In genomic region chr6:125153541-125154183, GRCh38 we compare ENCODE assay signal across 8 cellular contexts. TPM values are rescaled to one million over a fixed set of nuclear protein-coding genes. Genes with fewer than 3 reads are reported as not detected.
DNase-seq lines count a peak whose midpoint lies in the region; ATAC-seq and TF ChIP-seq lines count a peak whose summit lies in the region.

A gene with protein sequence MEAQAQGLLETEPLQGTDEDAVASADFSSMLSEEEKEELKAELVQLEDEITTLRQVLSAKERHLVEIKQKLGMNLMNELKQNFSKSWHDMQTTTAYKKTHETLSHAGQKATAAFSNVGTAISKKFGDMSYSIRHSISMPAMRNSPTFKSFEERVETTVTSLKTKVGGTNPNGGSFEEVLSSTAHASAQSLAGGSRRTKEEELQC (plus strand): TSS chr6:125153773. CDS start chr6:125153952, 179 bp downstream.

- no peaks in the 10 kb centered on the region for H3K9me3 ChIP-seq in liver (ENCODE audit: control insufficient read depth in 4 of 4, low read length in 3 of 4)

- peak; percentile 60 to 93 (median 81) for TF ChIP-seq CTCF in dorsolateral prefrontal cortex (IDR thresholded peaks at IDR 0.05 in 54 of 56, conservative IDR thresholded peaks at IDR 0.05 in 2 of 56; ENCODE audit: low read depth in 1 of 56, partially characterized antibody in 56 of 56)
- peak; percentile 83 for TF ChIP-seq CTCF in liver (IDR thresholded peaks at IDR 0.05; ENCODE audit: low read depth, low read length, missing input control)

- no peak within 1 kb of the TSS for H3K27ac Mint-ChIP-seq in activated CD4-positive, alpha-beta T cell treated with anti-CD3 and anti-CD28 coated beads, Interleukin-2, amount 10 ng/mL, durations not matched to agents 7 days and 5 days

- peaks cover 43% of the 10 kb centered on the region for H3K27me3 Mint-ChIP-seq in activated CD4-positive, alpha-beta T cell treated with anti-CD3 and anti-CD28 coated beads, Interleukin-2, amount 10 ng/mL, durations not matched to agents 7 days and 5 days

- H3K9ac ChIP-seq in liver (ENCODE audit: low read depth in 1 of 2, low read length in 2 of 2), result peak within 1 kb of the TSS; percentile 75 to 82

- H3K4me1 Mint-ChIP-seq in activated CD4-positive, alpha-beta T cell treated with anti-CD3 and anti-CD28 coated beads, Interleukin-2, amount 10 ng/mL, durations not matched to agents 7 days and 5 days, result peaks cover 9% of the 10 kb centered on the region

- H3K36me3 ChIP-seq in ACC112 (ENCODE audit: insufficient read depth, low read length), result no peaks in the 10 kb centered on the region
- H3K36me3 ChIP-seq in liver (ENCODE audit: control insufficient read depth in 4 of 4, insufficient read depth in 3 of 4, low read depth in 1 of 4, low read length in 3 of 4), result no peaks in the 10 kb centered on the region

- CTCF ChIA-PET in activated CD4-positive, alpha-beta T cell treated with anti-CD3 and anti-CD28 coated beads, Interleukin-2, amount 10 ng/mL, durations not matched to agents 7 days and 5 days (lab: Charles Lee), result interaction anchor here (1.0 to 2.3 kb wide), 5 partner anchors 9 to 54 kb away, joined by 3 to 8 read pairs (median 5); no protein-coding TSS in a partner anchor

- H2AFZ ChIP-seq in ACC112 (ENCODE audit: low read length, unreplicated experiment), result peak within 1 kb of the TSS; percentile 27

- WGBS in liver, result 1% methylated on average over 46 of the region's 46 CpGs

- H3K4me1 ChIP-seq in ACC112 (ENCODE audit: control insufficient read depth, insufficient read depth, low read length, unreplicated experiment), result peaks cover 7% of the 10 kb centered on the region
- peaks cover 2 to 15% (median 9%) of the 10 kb centered on the region in 4 donors for H3K4me1 ChIP-seq in liver (ENCODE audit: control insufficient read depth in 4 of 4, insufficient read depth in 4 of 4, low read length in 3 of 4)

- intact Hi-C loops in dorsolateral prefrontal cortex (cut with DNase I), result loop anchor here (5.0 to 10.0 kb wide), 3 partner anchors 149 to 611 kb away; partner anchors contain the start of gene HDDC2 (in 2 of the 2)

- H3K36me3 Mint-ChIP-seq in activated CD4-positive, alpha-beta T cell treated with anti-CD3 and anti-CD28 coated beads, Interleukin-2, amount 10 ng/mL, durations not matched to agents 7 days and 5 days (ENCODE audit: low read depth), result no peaks in the 10 kb centered on the region

- POLR2A ChIA-PET in activated CD4-positive, alpha-beta T cell treated with anti-CD3 and anti-CD28 coated beads, Interleukin-2, amount 10 ng/mL, durations not matched to agents 7 days and 5 days (lab: Charles Lee), result no interaction called here

- peak within 1 kb of the TSS; percentile 66 for H3K4me3 Mint-ChIP-seq in activated CD4-positive, alpha-beta T cell treated with anti-CD3 and anti-CD28 coated beads, Interleukin-2, amount 10 ng/mL, durations not matched to agents 7 days and 5 days

- peak; percentile 72 for DNase-seq in NCI-H226
- peak; percentile 62 for DNase-seq in activated CD4-positive, alpha-beta T cell treated with anti-CD3 and anti-CD28 coated beads, Interleukin-2, amount 10 ng/mL, durations not matched to agents 7 days and 5 days
- peak; percentile 50 to 83 (median 70) for DNase-seq in dorsolateral prefrontal cortex
- peak; percentile 39 to 55 for DNase-seq in stimulated activated CD4-positive, alpha-beta T cell treated with anti-CD3 and anti-CD28 coated beads, Interleukin-2, amount 100 ng/mL, for 48 hours

- ATAC-seq in GM18870 (IDR thresholded peaks at IDR 0.05; ENCODE audit: unreplicated experiment), result peak; percentile 84
- ATAC-seq in HG03108 (IDR thresholded peaks at IDR 0.05; ENCODE audit: unreplicated experiment), result peak; percentile 98

- no peaks in the 10 kb centered on the region for H3K9me3 Mint-ChIP-seq in activated CD4-positive, alpha-beta T cell treated with anti-CD3 and anti-CD28 coated beads, Interleukin-2, amount 10 ng/mL, durations not matched to agents 7 days and 5 days

- H3K27me3 ChIP-seq in ACC112 (ENCODE audit: insufficient read depth, low read length) (peaks cover 21% of the 10 kb centered on the region), dorsolateral prefrontal cortex (no peaks in the 10 kb centered on the region), liver (ENCODE audit: control insufficient read depth in 4 of 4, insufficient read depth in 4 of 4, low read length in 3 of 4) (no peaks in the 10 kb centered on the region)

- H3K4me3 ChIP-seq in ACC112 (ENCODE audit: low read depth, low read length) (peak within 1 kb of the TSS; percentile 75), dorsolateral prefrontal cortex (peak within 1 kb of the TSS; percentile 53 to 88 (median 73)), liver (ENCODE audit: low read depth in 1 of 3, low read length in 3 of 3) (peak within 1 kb of the TSS; percentile 70 to 81 (median 76))

- H3K79me2 ChIP-seq in ACC112 (ENCODE audit: control insufficient read depth, insufficient read depth, low read length, unreplicated experiment), result no peaks in the 10 kb centered on the region

- H3K27ac ChIP-seq in ACC112 (ENCODE audit: low read depth, low read length) (no peak within 1 kb of the TSS), dorsolateral prefrontal cortex (peak within 1 kb of the TSS in 56 of 59 donors; percentile 13 to 91 (median 78)), liver (ENCODE audit: low read depth in 1 of 2, low read length in 2 of 2) (peak within 1 kb of the TSS; percentile 73 to 86)

- TF ChIP-seq RAD21 in liver (IDR thresholded peaks at IDR 0.05), result peak; percentile 86 to 93

TF ChIP-seq in liver, 16 proteins besides CTCF, POLR2A, EP300 and RAD21:
- TF ChIP-seq HNF4A (conservative IDR thresholded peaks at IDR 0.05), result peak in 1 of 2 donors; percentile 35
- TF ChIP-seq RXRA (IDR thresholded peaks at IDR 0.05), result peak; percentile 29 to 38
- TF ChIP-seq YY1 (IDR thresholded peaks at IDR 0.05), result peak; percentile 54
- TF ChIP-seq SP1 (IDR thresholded peaks at IDR 0.05), result peak; percentile 18
- TF ChIP-seq TAF1 (conservative IDR thresholded peaks at IDR 0.05), result peak; percentile 38
- no peak for TF ChIP-seq JUND (IDR thresholded peaks at IDR 0.05)
- TF ChIP-seq EGR1 (IDR thresholded peaks at IDR 0.05; ENCODE audit: low read depth in 2 of 2), result no peak
- no peak for TF ChIP-seq ATF3 (IDR thresholded peaks at IDR 0.05)
- no peak for TF ChIP-seq GABPA (IDR thresholded peaks at IDR 0.05 in 1 of 2, conservative IDR thresholded peaks at IDR 0.05 in 1 of 2)
- TF ChIP-seq, protein P1, sequence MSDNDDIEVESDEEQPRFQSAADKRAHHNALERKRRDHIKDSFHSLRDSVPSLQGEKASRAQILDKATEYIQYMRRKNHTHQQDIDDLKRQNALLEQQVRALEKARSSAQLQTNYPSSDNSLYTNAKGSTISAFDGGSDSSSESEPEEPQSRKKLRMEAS (IDR thresholded peaks at IDR 0.05), result peak; percentile 58
- TF ChIP-seq, protein P2, sequence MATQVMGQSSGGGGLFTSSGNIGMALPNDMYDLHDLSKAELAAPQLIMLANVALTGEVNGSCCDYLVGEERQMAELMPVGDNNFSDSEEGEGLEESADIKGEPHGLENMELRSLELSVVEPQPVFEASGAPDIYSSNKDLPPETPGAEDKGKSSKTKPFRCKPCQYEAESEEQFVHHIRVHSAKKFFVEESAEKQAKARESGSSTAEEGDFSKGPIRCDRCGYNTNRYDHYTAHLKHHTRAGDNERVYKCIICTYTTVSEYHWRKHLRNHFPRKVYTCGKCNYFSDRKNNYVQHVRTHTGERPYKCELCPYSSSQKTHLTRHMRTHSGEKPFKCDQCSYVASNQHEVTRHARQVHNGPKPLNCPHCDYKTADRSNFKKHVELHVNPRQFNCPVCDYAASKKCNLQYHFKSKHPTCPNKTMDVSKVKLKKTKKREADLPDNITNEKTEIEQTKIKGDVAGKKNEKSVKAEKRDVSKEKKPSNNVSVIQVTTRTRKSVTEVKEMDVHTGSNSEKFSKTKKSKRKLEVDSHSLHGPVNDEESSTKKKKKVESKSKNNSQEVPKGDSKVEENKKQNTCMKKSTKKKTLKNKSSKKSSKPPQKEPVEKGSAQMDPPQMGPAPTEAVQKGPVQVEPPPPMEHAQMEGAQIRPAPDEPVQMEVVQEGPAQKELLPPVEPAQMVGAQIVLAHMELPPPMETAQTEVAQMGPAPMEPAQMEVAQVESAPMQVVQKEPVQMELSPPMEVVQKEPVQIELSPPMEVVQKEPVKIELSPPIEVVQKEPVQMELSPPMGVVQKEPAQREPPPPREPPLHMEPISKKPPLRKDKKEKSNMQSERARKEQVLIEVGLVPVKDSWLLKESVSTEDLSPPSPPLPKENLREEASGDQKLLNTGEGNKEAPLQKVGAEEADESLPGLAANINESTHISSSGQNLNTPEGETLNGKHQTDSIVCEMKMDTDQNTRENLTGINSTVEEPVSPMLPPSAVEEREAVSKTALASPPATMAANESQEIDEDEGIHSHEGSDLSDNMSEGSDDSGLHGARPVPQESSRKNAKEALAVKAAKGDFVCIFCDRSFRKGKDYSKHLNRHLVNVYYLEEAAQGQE (IDR thresholded peaks at IDR 0.05), result peak; percentile 62

RNA-seq across cellular contexts. Expression of the gene that starts here (rescaled TPM):
- not detected for total RNA-seq in activated CD4-positive, alpha-beta T cell treated with anti-CD3 and anti-CD28 coated beads, Interleukin-2, amount 10 ng/mL, durations not matched to agents 7 days and 5 days
- total RNA-seq in dorsolateral prefrontal cortex (100 to 1,000 TPM in 53 of 120 experiments, 10 to 100 TPM in 67; 42.2 to 338 (median 95.8) TPM), liver (10 to 100 TPM in 1 of 2 donors, 1 to 10 TPM in 1; 8.9 to 49.7 TPM)
- polyA plus RNA-seq in liver, result 10 to 100 TPM; 63.5 to 66.4 TPM

Comparison
In these comparisons a context has a peak if more than half of its experiments do, and no peak if none do; other contexts are left out.
1. RNA of the gene that starts here (total RNA-seq): 42.2 to 338 TPM in dorsolateral prefrontal cortex and 8.9 to 49.7 TPM in liver; not detected in activated CD4-positive, alpha-beta T cell treated with anti-CD3 and anti-CD28 coated beads, Interleukin-2, amount 10 ng/mL, durations not matched to agents 7 days and 5 days; every median in the first group is over 4 times any median in the second.
2. Peak in DNase-seq in activated CD4-positive, alpha-beta T cell treated with anti-CD3 and anti-CD28 coated beads, Interleukin-2, amount 10 ng/mL, durations not matched to agents 7 days and 5 days; RNA of the gene not detected or under 1 TPM.
3. Peak in every context shown above with its lines, with median percentiles within 50 percentile points of each other: H3K4me3 ChIP-seq and DNase-seq.